ENCODE assay signal across 23 cellular contexts in genomic region chr6:161876231-161876630, GRCh38.
"Had no signal": no experiment of that assay in that cellular context is flagged by ENCODE, and none has a peak within 500 bp of the region (broad histone marks: within the 10 kb centered on the region; RNA-seq: fewer than 3 reads in every experiment).

No MANE protein-coding gene starts in this region.

- H3K27ac ChIP-seq: colonic mucosa, coronary artery, dorsolateral prefrontal cortex, epithelial cell of prostate, esophagus muscularis mucosa, esophagus squamous epithelium, foreskin keratinocyte, gastrocnemius medialis, gastroesophageal sphincter, heart left ventricle, heart right ventricle had no signal

- DNase-seq: colonic mucosa; cortex of kidney; dermis blood vessel endothelial cell; dorsolateral prefrontal cortex; effector CD4-positive, alpha-beta T cell; effector CD8-positive, alpha-beta T cell; effector memory CD4-positive, alpha-beta T cell; effector memory CD8-positive, alpha-beta T cell; endodermal cell; erythroblast; esophagus squamous epithelium; foreskin fibroblast; foreskin keratinocyte; foreskin melanocyte; gastrocnemius medialis; glutamatergic neuron; head of caudate nucleus; heart left ventricle; heart right ventricle had no signal

- H3K27me3 ChIP-seq: colonic mucosa, dorsolateral prefrontal cortex, esophagus muscularis mucosa, esophagus squamous epithelium, foreskin keratinocyte, gastrocnemius medialis, gastroesophageal sphincter, heart left ventricle, heart right ventricle had no signal

- H3K9me3 ChIP-seq: colonic mucosa, esophagus squamous epithelium, gastrocnemius medialis, gastroesophageal sphincter had no signal

- H3K4me1 ChIP-seq: colonic mucosa, esophagus muscularis mucosa, esophagus squamous epithelium, foreskin keratinocyte, gastrocnemius medialis, gastroesophageal sphincter, heart left ventricle, heart right ventricle had no signal

- H3K4me3 ChIP-seq: colonic mucosa, coronary artery, dorsolateral prefrontal cortex, esophagus muscularis mucosa, esophagus squamous epithelium, gastrocnemius medialis, gastroesophageal sphincter, heart left ventricle, heart right ventricle had no signal

- H3K36me3 ChIP-seq: colonic mucosa, esophagus muscularis mucosa, esophagus squamous epithelium, gastrocnemius medialis, gastroesophageal sphincter, heart left ventricle, heart right ventricle had no signal
